1 cellular context compared by ENCODE assay signal in genomic region chr9:130663258-130664171, GRCh38.
TF ChIP-seq lines count a peak whose summit lies in the region.

No MANE protein-coding gene starts in this region.

TF ChIP-seq in K562, 482 proteins besides CTCF, POLR2A, EP300 and RAD21:
- TF ChIP-seq CREB1 (IDR thresholded peaks at IDR 0.05) (no peak), CREB1 (CRISPR knock-in tag; IDR thresholded peaks at IDR 0.05) (no peak), MXI1 (IDR thresholded peaks at IDR 0.05; ENCODE audit: low read depth, low read length) (no peak), ZNF282 (CRISPR knock-in tag; IDR thresholded peaks at IDR 0.05) (no peak), HCFC1 (IDR thresholded peaks at IDR 0.05; ENCODE audit: low read depth, low read length) (no peak), CAMTA2 (CRISPR knock-in tag; conservative IDR thresholded peaks at IDR 0.05) (no peak), NFIX (CRISPR knock-in tag; IDR thresholded peaks at IDR 0.05; ENCODE audit: low read depth) (no peak), POLR2G (IDR thresholded peaks at IDR 0.05; ENCODE audit: low read depth, low read length) (no peak), RERE (CRISPR knock-in tag; IDR thresholded peaks at IDR 0.05; ENCODE audit: borderline replicate concordance) (no peak), EGR1 (conservative IDR thresholded peaks at IDR 0.05) (no peak), HSF4 (CRISPR knock-in tag; IDR thresholded peaks at IDR 0.05; ENCODE audit: borderline replicate concordance) (no peak), PURB (CRISPR knock-in tag; IDR thresholded peaks at IDR 0.05; ENCODE audit: low read depth) (no peak), RBM17 (IDR thresholded peaks at IDR 0.05; ENCODE audit: borderline replicate concordance, low read depth, low read length) (no peak), NR2F6 (CRISPR knock-in tag; IDR thresholded peaks at IDR 0.05) (no peak), BRF1 (IDR thresholded peaks at IDR 0.05; ENCODE audit: borderline replicate concordance, extremely low read depth, insufficient read length) (no peak), EHMT2 (IDR thresholded peaks at IDR 0.05) (no peak), SRSF7 (optimal IDR thresholded peaks at IDR 0.05; ENCODE audit: low read depth, low read length) (peak; percentile 46), ZFX (CRISPR knock-in tag; IDR thresholded peaks at IDR 0.05) (peak; percentile 35; the same call in 1 of the 2 replicates), CHD7 (IDR thresholded peaks at IDR 0.05; ENCODE audit: low read depth, low read length) (no peak), SMARCB1 (IDR thresholded peaks at IDR 0.05; ENCODE audit: insufficient read length, low read depth) (no peak), MCM2 (IDR thresholded peaks at IDR 0.05; ENCODE audit: low read depth) (no peak), THAP12 (CRISPR knock-in tag; IDR thresholded peaks at IDR 0.05) (no peak)
- TF ChIP-seq, protein P1, sequence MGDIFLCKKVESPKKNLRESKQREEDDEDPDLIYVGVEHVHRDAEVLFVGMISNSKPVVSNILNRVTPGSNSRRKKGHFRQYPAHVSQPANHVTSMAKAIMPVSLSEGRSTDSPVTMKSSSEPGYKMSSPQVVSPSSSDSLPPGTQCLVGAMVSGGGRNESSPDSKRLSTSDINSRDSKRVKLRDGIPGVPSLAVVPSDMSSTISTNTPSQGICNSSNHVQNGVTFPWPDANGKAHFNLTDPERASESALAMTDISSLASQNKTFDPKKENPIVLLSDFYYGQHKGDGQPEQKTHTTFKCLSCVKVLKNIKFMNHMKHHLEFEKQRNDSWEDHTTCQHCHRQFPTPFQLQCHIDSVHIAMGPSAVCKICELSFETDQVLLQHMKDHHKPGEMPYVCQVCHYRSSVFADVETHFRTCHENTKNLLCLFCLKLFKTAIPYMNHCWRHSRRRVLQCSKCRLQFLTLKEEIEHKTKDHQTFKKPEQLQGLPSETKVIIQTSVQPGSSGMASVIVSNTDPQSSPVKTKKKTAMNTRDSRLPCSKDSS (IDR thresholded peaks at IDR 0.05; ENCODE audit: low read depth, partially characterized antibody), result no peak
- TF ChIP-seq, protein P2, sequence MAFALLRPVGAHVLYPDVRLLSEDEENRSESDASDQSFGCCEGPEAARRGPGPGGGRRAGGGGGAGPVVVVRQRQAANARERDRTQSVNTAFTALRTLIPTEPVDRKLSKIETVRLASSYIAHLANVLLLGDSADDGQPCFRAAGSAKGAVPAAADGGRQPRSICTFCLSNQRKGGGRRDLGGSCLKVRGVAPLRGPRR (CRISPR knock-in tag; IDR thresholded peaks at IDR 0.05), result no peak
- TF ChIP-seq, protein P3, sequence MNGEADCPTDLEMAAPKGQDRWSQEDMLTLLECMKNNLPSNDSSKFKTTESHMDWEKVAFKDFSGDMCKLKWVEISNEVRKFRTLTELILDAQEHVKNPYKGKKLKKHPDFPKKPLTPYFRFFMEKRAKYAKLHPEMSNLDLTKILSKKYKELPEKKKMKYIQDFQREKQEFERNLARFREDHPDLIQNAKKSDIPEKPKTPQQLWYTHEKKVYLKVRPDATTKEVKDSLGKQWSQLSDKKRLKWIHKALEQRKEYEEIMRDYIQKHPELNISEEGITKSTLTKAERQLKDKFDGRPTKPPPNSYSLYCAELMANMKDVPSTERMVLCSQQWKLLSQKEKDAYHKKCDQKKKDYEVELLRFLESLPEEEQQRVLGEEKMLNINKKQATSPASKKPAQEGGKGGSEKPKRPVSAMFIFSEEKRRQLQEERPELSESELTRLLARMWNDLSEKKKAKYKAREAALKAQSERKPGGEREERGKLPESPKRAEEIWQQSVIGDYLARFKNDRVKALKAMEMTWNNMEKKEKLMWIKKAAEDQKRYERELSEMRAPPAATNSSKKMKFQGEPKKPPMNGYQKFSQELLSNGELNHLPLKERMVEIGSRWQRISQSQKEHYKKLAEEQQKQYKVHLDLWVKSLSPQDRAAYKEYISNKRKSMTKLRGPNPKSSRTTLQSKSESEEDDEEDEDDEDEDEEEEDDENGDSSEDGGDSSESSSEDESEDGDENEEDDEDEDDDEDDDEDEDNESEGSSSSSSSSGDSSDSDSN (IDR thresholded peaks at IDR 0.05; ENCODE audit: borderline replicate concordance in 1 of 2, low read depth in 2 of 2, low read length in 2 of 2), result peak; percentile 29 to 30; a peak in 1 of 4 replicates
